In genomic region chr3:112136959-112137693, GRCh38 we compare ENCODE assay signal across 8 cellular contexts. TPM values are rescaled to one million over a fixed set of nuclear protein-coding genes. Genes with fewer than 3 reads are reported as not detected.
A peak's percentile ranks its signal among the peaks of the same experiment; 100 is the strongest.
DNase-seq lines count a peak whose midpoint lies in the region; ATAC-seq and TF ChIP-seq lines count a peak whose summit lies in the region.

No MANE protein-coding gene starts in this region.

- H3K4me3 ChIP-seq in WERI-Rb-1 (ENCODE audit: low read depth, low read length) = no peak overlapping the region

- H3K9me3 ChIP-seq in WERI-Rb-1 (ENCODE audit: severe bottlenecking) = no peaks in the 10 kb centered on the region

- no peak overlapping the region for H3K27ac ChIP-seq in WERI-Rb-1

- H3K36me3 ChIP-seq in WERI-Rb-1 = no peaks in the 10 kb centered on the region

- H3K27me3 ChIP-seq in WERI-Rb-1 (ENCODE audit: insufficient read depth, low read depth, severe bottlenecking) = no peaks in the 10 kb centered on the region

- DNase-seq in DMS53 (lab: John Stamatoyannopoulos, UW) = peak; percentile 65
- DNase-seq in H4 (ENCODE audit: low spot score) = peak; percentile 28
- DNase-seq in NCI-H128 (lab: John Stamatoyannopoulos, UW; ENCODE audit: unreplicated experiment) = peak; percentile 48
- DNase-seq in WERI-Rb-1 = peak; percentile 48
- peak; percentile 97 for DNase-seq in foreskin melanocyte
- DNase-seq in pons (ENCODE audit: low spot score) = peak; percentile 98
- DNase-seq in mucosa of gallbladder (ENCODE audit: low spot score) = no peak

- ATAC-seq in GM21526 (IDR thresholded peaks at IDR 0.05; ENCODE audit: low FRiP score, unreplicated experiment) = no peak

- peak; percentile 55 for TF ChIP-seq CTCF in WERI-Rb-1 (IDR thresholded peaks at IDR 0.05; ENCODE audit: low read depth, low read length)

RNA-seq across cellular contexts. Expression of gene GCSAM, which starts 4.1 kb away (rescaled TPM):
- not detected in 2 replicates for total RNA-seq in H4 (2014; rRNA removed; shearing (Covaris generic))
- total RNA-seq in mucosa of gallbladder = 0.37 TPM

RNA-seq across cellular contexts. Expression of gene C3orf52, which starts 50.9 kb away (rescaled TPM):
- 2.0 and 3.0 TPM in 2 replicates for total RNA-seq in H4 (2014; rRNA removed; shearing (Covaris generic))
- 24.3 TPM for total RNA-seq in mucosa of gallbladder
